Comparison of ENCODE assay signal across 26 cellular contexts in the genomic region with DNA sequence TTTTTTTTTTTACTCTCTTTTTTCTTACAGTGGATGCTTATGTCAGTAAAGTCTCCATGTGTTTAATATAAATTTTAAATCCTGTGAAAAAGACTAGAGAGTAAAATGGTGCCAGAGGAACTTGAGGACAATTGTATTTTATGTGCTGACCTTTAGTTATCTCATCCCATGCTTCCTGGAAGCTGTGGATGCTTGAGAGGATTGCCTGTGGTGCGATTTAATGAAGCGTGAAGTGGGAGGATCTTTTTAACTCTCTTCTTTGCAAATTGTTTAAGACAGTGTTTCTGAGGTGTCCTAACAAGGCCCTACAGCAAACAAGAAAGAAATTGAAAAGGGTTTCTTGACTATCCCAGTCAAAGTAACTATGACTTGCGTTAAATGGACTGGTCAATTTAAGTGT.
DNase-seq lines count a peak whose midpoint lies in the region; ATAC-seq, FAIRE-seq and TF ChIP-seq lines count a peak whose summit lies in the region.
"Had no signal": no experiment of that assay in that cellular context is flagged by ENCODE, and none has a peak within 500 bp of the region (broad histone marks: within the 10 kb centered on the region; RNA-seq: fewer than 3 reads in every experiment).

No MANE protein-coding gene starts in this region.

- H3K79me2 ChIP-seq in mesendoderm (ENCODE audit: control insufficient read depth, insufficient read depth, low read length) = no peaks in the 10 kb centered on the region

- H3K9ac ChIP-seq in mesendoderm (ENCODE audit: low read length) = no peak overlapping the region
- H3K9ac ChIP-seq: BLaER1 had no signal

- H3K18ac ChIP-seq in mesendoderm (ENCODE audit: low read length) = peak overlapping the region; percentile 65

- no peak overlapping the region for H2BK120ac ChIP-seq in mesendoderm (ENCODE audit: low read depth, low read length)

- H4K5ac ChIP-seq in mesendoderm (ENCODE audit: low read length) = no peak overlapping the region

- WGBS in right cardiac atrium = 52% methylated on average over 3 of the region's 3 CpGs
- WGBS in mesendoderm (ENCODE audit: extremely low coverage, insufficient coverage, low lambda C conversion rate) = no CpG with 5 or more reads among the region's 3 CpGs

- H3K27ac ChIP-seq in right cardiac atrium (ENCODE audit: low read length) = no peak overlapping the region
- peak overlapping the region; percentile 2 for H3K27ac ChIP-seq in angular gyrus (ENCODE audit: low read depth, low read length)
- H3K27ac ChIP-seq in mesendoderm (ENCODE audit: low read depth, low read length) = peak overlapping the region; percentile 69
- H3K27ac ChIP-seq in effector memory CD4-positive, alpha-beta T cell (ENCODE audit: insufficient read depth, low read length, poor library complexity, severe bottlenecking) = no peak overlapping the region
- H3K27ac ChIP-seq: BLaER1, coronary artery, testis had no signal

- H3K4me1 ChIP-seq in right cardiac atrium (ENCODE audit: control insufficient read depth, insufficient read depth, low read length) (peaks cover 3% of the 10 kb centered on the region), mesendoderm (ENCODE audit: control insufficient read depth, low read depth, low read length) (peaks cover 11% of the 10 kb centered on the region)
- no peaks in the 10 kb centered on the region for H3K4me1 ChIP-seq in effector memory CD4-positive, alpha-beta T cell (ENCODE audit: control insufficient read depth, insufficient read depth, low read length, poor library complexity, severe bottlenecking)
- H3K4me1 ChIP-seq: BLaER1, testis had no signal

- FAIRE-seq in D721Med (lab: Jason Lieb, UNC) = no peak
- FAIRE-seq: bronchial epithelial cell, endometrium, GM12878, H54, kidney had no signal

- peak overlapping the region; percentile 15 for H2BK5ac ChIP-seq in mesendoderm (ENCODE audit: low read length)

- no peak for TF ChIP-seq CTCF in D721Med (IDR thresholded peaks at IDR 0.05; ENCODE audit: insufficient read depth, missing control alignments)

- no peaks in the 10 kb centered on the region for H3K36me3 ChIP-seq in mesendoderm (ENCODE audit: control insufficient read depth, insufficient read depth, low read length)
- H3K36me3 ChIP-seq in effector memory CD4-positive, alpha-beta T cell (ENCODE audit: control insufficient read depth, insufficient read depth, low read length) = no peaks in the 10 kb centered on the region
- H3K36me3 ChIP-seq: BLaER1 had no signal

- H2AK5ac ChIP-seq in mesendoderm (ENCODE audit: low read length) = no peak overlapping the region

- DNase-seq in right cardiac atrium (no peak), cardiac septum (ENCODE audit: low spot score) (no peak), mesendoderm (peak; percentile 93), D721Med (ENCODE audit: insufficient read length, low spot score) (no peak)
- no peak for DNase-seq in effector memory CD4-positive, alpha-beta T cell
- DNase-seq: activated CD4-positive, alpha-beta T cell treated with anti-CD3 and anti-CD28 coated beads, Interleukin-2, amount 10 ng/mL, durations not matched to agents 7 days and 5 days; activated CD8-positive, alpha-beta memory T cell treated with anti-CD3 and anti-CD28 coated beads, Interleukin-2, amount 10 ng/mL, durations not matched to agents 7 days and 5 days; activated naive CD4-positive, alpha-beta T cell treated with anti-CD3 and anti-CD28 coated beads for 36 hours; amniotic stem cell; COR-L47; DND-41; kidney; NCI-H2081; NCI-H524; stimulated activated CD4-positive, alpha-beta T cell treated with anti-CD3 and anti-CD28 coated beads, Interleukin-2, amount 100 ng/mL, for 48 hours; testis had no signal

- ATAC-seq in right cardiac atrium (peak; percentile 29 to 62), HG02938 (IDR thresholded peaks at IDR 0.05; ENCODE audit: unreplicated experiment) (no peak), HG03095 (IDR thresholded peaks at IDR 0.05; ENCODE audit: unreplicated experiment) (no peak)
- ATAC-seq: activated CD8-positive, alpha-beta memory T cell treated with anti-CD3 and anti-CD28 coated beads, Interleukin-2, amount 10 ng/mL, durations not matched to agents 7 days and 5 days; GM12878; stimulated activated memory B cell treated with anti-CD40 and anti-IgM and Interleukin-4, amounts not matched to agents 10 μg/mL and 1 μg/mL and 100 μg/mL, for 72 hours had no signal

- H3K23ac ChIP-seq in mesendoderm (ENCODE audit: low read length) = no peak overlapping the region

- no peak overlapping the region for H3K4me2 ChIP-seq in mesendoderm (ENCODE audit: low read length)
- H3K4me2 ChIP-seq: BLaER1 had no signal

- intact Hi-C loops in right cardiac atrium (cut with DNase I) (no loop called here), cardiac septum (cut with DNase I) (loop anchor here (10.0 kb wide), 1 partner anchor 300 kb away; no protein-coding TSS in a partner anchor)

- H3K4ac ChIP-seq in mesendoderm (ENCODE audit: low read depth, low read length) = peak overlapping the region; percentile 59

- H3K27me3 ChIP-seq in right cardiac atrium (ENCODE audit: control insufficient read depth, insufficient read depth) (no peaks in the 10 kb centered on the region), mesendoderm (ENCODE audit: insufficient read depth, low read length, poor library complexity) (no peaks in the 10 kb centered on the region)
- no peaks in the 10 kb centered on the region for H3K27me3 ChIP-seq in effector memory CD4-positive, alpha-beta T cell (replicated peaks; ENCODE audit: control insufficient read depth, insufficient read depth, low read length, poor library complexity, severe bottlenecking)
- H3K27me3 ChIP-seq: BLaER1, testis had no signal

- H3K79me1 ChIP-seq in mesendoderm (ENCODE audit: low read length) = no peaks in the 10 kb centered on the region

- peak overlapping the region; percentile 38 for H3K56ac ChIP-seq in mesendoderm (ENCODE audit: low read length)

- H4K8ac ChIP-seq in mesendoderm (ENCODE audit: low read depth, low read length) = no peak overlapping the region

- no peak overlapping the region for H2BK15ac ChIP-seq in mesendoderm (replicated peaks; ENCODE audit: low read depth)

- H3K4me3 ChIP-seq in right cardiac atrium (ENCODE audit: low read length) (no peak overlapping the region), mesendoderm (ENCODE audit: low read length) (no peak overlapping the region)
- no peak overlapping the region for H3K4me3 ChIP-seq in effector memory CD4-positive, alpha-beta T cell (ENCODE audit: insufficient read depth, low read depth, low read length, poor library complexity, severe bottlenecking)
- H3K4me3 ChIP-seq: BLaER1, coronary artery, GM12878, testis had no signal

- H3K9me3 ChIP-seq in right cardiac atrium (ENCODE audit: control insufficient read depth, low read length) = no peaks in the 10 kb centered on the region
- no peaks in the 10 kb centered on the region for H3K9me3 ChIP-seq in effector memory CD4-positive, alpha-beta T cell (ENCODE audit: control insufficient read depth, low read length)
- H3K9me3 ChIP-seq: BLaER1, testis had no signal

Comparison
In these comparisons a context has a peak if more than half of its experiments do, and no peak if none do; other contexts are left out.
1. ATAC-seq: peak in right cardiac atrium (2 of 2); none in HG02938 (single experiment) and HG03095 (single experiment).
2. H3K27ac ChIP-seq: peak in angular gyrus (single experiment) and mesendoderm (single experiment); none in right cardiac atrium (single experiment) and effector memory CD4-positive, alpha-beta T cell (single experiment).